Comparison of ENCODE assay signal across 10 cellular contexts in the genomic region with DNA sequence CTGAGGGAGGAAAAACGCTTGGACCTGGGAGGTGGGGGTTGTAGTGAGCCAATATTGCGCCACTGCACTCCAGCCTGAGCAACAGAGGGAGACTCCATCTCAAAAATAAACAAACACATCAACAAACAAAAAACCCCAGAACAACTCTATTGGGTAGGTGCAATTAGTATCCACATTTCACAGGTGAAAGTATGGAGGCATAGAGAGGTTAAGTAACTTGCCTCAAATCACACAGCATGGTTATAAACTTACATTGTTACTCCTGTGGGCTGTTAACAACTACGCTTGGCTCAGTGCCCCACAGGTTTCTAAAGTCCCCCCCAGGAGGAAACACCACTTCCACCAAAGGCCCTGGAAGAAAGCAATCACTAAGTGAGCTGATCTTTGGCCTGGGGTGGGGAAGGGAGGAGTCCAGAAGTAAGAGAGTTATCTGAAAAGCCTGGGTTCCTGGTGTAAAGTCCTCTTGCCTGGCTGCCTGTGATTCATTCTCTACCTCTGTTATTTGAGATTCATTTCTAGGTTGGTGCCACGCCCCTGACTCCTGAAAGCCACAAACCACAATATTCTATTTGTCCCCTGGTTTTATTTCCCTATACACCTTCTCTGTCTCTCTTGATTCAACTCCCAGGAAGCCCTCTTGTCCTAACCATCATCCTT.
DNase-seq lines count a peak whose midpoint lies in the region; ATAC-seq and TF ChIP-seq lines count a peak whose summit lies in the region.
"Had no signal": no experiment of that assay in that cellular context is flagged by ENCODE, and none has a peak within 500 bp of the region (broad histone marks: within the 10 kb centered on the region; RNA-seq: fewer than 3 reads in every experiment).

No MANE protein-coding gene starts in this region.

- no peak overlapping the region for H2BK20ac ChIP-seq in H9 (ENCODE audit: low read depth, low read length, poor library complexity, severe bottlenecking)

- no peak overlapping the region for H2BK5ac ChIP-seq in H9 (ENCODE audit: insufficient read length, low read length)

- H3K4me3 ChIP-seq in CD4-positive, alpha-beta memory T cell (ENCODE audit: low read length in 2 of 2): no peak overlapping the region
- no peak overlapping the region for H3K4me3 ChIP-seq in GM23338
- H3K4me3 ChIP-seq: cardiac muscle cell had no signal

- H3T11ph ChIP-seq in H9 (ENCODE audit: low read length): no peak overlapping the region

- ATAC-seq in left colon (peak; percentile 83), GM23338 (no peak), HG02759 (IDR thresholded peaks at IDR 0.05; ENCODE audit: unreplicated experiment) (no peak), GM21447 (IDR thresholded peaks at IDR 0.05; ENCODE audit: unreplicated experiment) (no peak)

- H4K5ac ChIP-seq in H9 (ENCODE audit: insufficient read length, low read depth, low read length): no peak overlapping the region

- H3K4me1 ChIP-seq in CD4-positive, alpha-beta memory T cell (ENCODE audit: insufficient read depth, low read length): peaks cover 20% of the 10 kb centered on the region
- no peaks in the 10 kb centered on the region for H3K4me1 ChIP-seq in H9 (ENCODE audit: insufficient read depth, low read length)
- peaks cover 7% of the 10 kb centered on the region; the same call in 1 of the 2 replicates for H3K4me1 ChIP-seq in GM23338 (ENCODE audit: insufficient read depth)

- no peaks in the 10 kb centered on the region for H3F3A ChIP-seq in GM23338 (replicated peaks; ENCODE audit: low read depth)

- H4K8ac ChIP-seq in H9 (replicated peaks; ENCODE audit: insufficient read length, low read depth, low read length): no peak overlapping the region

- no peak overlapping the region for H4K91ac ChIP-seq in H9 (ENCODE audit: insufficient read length, low read depth, low read length)

- H3K23me2 ChIP-seq in H9 (ENCODE audit: insufficient read length, low read depth, low read length, poor library complexity, severe bottlenecking): no peaks in the 10 kb centered on the region

- H3K9me3 ChIP-seq in CD4-positive, alpha-beta memory T cell (ENCODE audit: control insufficient read depth in 1 of 2, low read length in 2 of 2): no peaks in the 10 kb centered on the region
- no peaks in the 10 kb centered on the region for H3K9me3 ChIP-seq in H9 (ENCODE audit: control insufficient read depth, low read depth, low read length)

- peak overlapping the region in 6 of 7 donors; percentile 16 to 87 (median 72) for H3K27ac Mint-ChIP-seq in CD4-positive, alpha-beta memory T cell
- H3K27ac Mint-ChIP-seq in H9 (peak overlapping the region in 2 of 3 experiments; percentile 11 to 34; a peak in 1 of 7 replicates), GM23338 (no peak overlapping the region; the same call in 1 of the 2 replicates)

- H2AK5ac ChIP-seq in H9 (ENCODE audit: insufficient read length, low read length): no peak overlapping the region

- no peaks in the 10 kb centered on the region for H3K9me3 Mint-ChIP-seq in CD4-positive, alpha-beta memory T cell
- H3K9me3 Mint-ChIP-seq in H9 (no peaks in the 10 kb centered on the region), GM23338 (no peaks in the 10 kb centered on the region)

- intact Hi-C loops in CD4-positive, alpha-beta memory T cell (cut with micrococcal nuclease): loop anchor here (5.0 kb wide), 1 partner anchor 192 kb away; no protein-coding TSS in a partner anchor
- intact Hi-C loops in left colon (cut with DNase I, micrococcal nuclease): no loop called here

- no peaks in the 10 kb centered on the region for H4K20me1 ChIP-seq in H9 (ENCODE audit: control insufficient read depth, insufficient read depth, insufficient read length)
- H4K20me1 ChIP-seq in GM23338 (replicated peaks; ENCODE audit: insufficient read depth): peaks cover 5% of the 10 kb centered on the region; the same call in 1 of the 2 replicates

- no peak overlapping the region for H2BK120ac ChIP-seq in H9 (ENCODE audit: low read depth, low read length, poor library complexity, severe bottlenecking)

- H3K79me2 ChIP-seq in H9 (ENCODE audit: insufficient read depth, low read length) (no peaks in the 10 kb centered on the region), GM23338 (replicated peaks; ENCODE audit: insufficient read depth) (peaks cover 3% of the 10 kb centered on the region)

- no peak for TF ChIP-seq CTCF in H9 (conservative IDR thresholded peaks at IDR 0.05)
- TF ChIP-seq CTCF in GM23338 (conservative IDR thresholded peaks at IDR 0.05; ENCODE audit: low read depth in 2 of 2): no peak

- H3K23ac ChIP-seq in H9 (ENCODE audit: insufficient read length, low read depth, low read length): no peak overlapping the region

- no peak overlapping the region for H3K4ac ChIP-seq in H9 (ENCODE audit: low read depth, low read length)

- H2AFZ ChIP-seq in H9 (ENCODE audit: low read length) (no peak overlapping the region), GM23338 (no peak overlapping the region)

- H3K27me3 ChIP-seq in CD4-positive, alpha-beta memory T cell (ENCODE audit: insufficient read depth, low read length): no peaks in the 10 kb centered on the region
- H3K27me3 ChIP-seq in H9 (ENCODE audit: insufficient read depth, low read length) (no peaks in the 10 kb centered on the region), GM23338 (ENCODE audit: insufficient read depth) (no peaks in the 10 kb centered on the region)
- H3K27me3 ChIP-seq: cardiac muscle cell had no signal

- H3K36me3 ChIP-seq in CD4-positive, alpha-beta memory T cell (ENCODE audit: insufficient read depth, low read length): no peaks in the 10 kb centered on the region
- H3K36me3 ChIP-seq in GM23338 (ENCODE audit: insufficient read depth): no peaks in the 10 kb centered on the region
- H3K36me3 ChIP-seq: cardiac muscle cell had no signal

- no peak overlapping the region for H2BK15ac ChIP-seq in H9 (ENCODE audit: low read depth, low read length)

- no peaks in the 10 kb centered on the region for H3K9me2 ChIP-seq in GM23338 (ENCODE audit: insufficient read depth)

- H3K4me2 ChIP-seq in H9 (ENCODE audit: insufficient read depth, insufficient read length, low read length) (no peak overlapping the region), GM23338 (no peak overlapping the region)

- peaks cover 37 to 74% (median 51%) of the 10 kb centered on the region in 4 donors for H3K4me1 Mint-ChIP-seq in CD4-positive, alpha-beta memory T cell
- peaks cover 24 to 26% of the 10 kb centered on the region in 2 experiments for H3K4me1 Mint-ChIP-seq in H9
- H3K4me1 Mint-ChIP-seq in GM23338: peaks cover 17% of the 10 kb centered on the region

- peaks cover 0 to 4% of the 10 kb centered on the region in 2 donors for H3K36me3 Mint-ChIP-seq in CD4-positive, alpha-beta memory T cell
- H3K36me3 Mint-ChIP-seq in H9 (ENCODE audit: insufficient read depth in 1 of 3, low read depth in 3 of 3) (peaks cover 0 to 2% (median 0%) of the 10 kb centered on the region in 3 experiments; a peak in 1 of 7 replicates), GM23338 (ENCODE audit: low read depth) (no peaks in the 10 kb centered on the region)

- H3K4me3 Mint-ChIP-seq in CD4-positive, alpha-beta memory T cell: peak overlapping the region in 5 of 8 donors; percentile 1 to 53 (median 2)
- H3K4me3 Mint-ChIP-seq in H9 (no peak overlapping the region), GM23338 (no peak overlapping the region)

- H3K56ac ChIP-seq in H9 (ENCODE audit: insufficient read length, low read depth, low read length): no peak overlapping the region

- no CpG with 5 or more reads among the region's 4 CpGs for WGBS in H9 (ENCODE audit: extremely low coverage, insufficient read length, low lambda C conversion rate)

- no peak overlapping the region for H3K9ac ChIP-seq in H9 (ENCODE audit: extremely low read depth, insufficient read length, low read length)

- H3K27ac ChIP-seq in CD4-positive, alpha-beta memory T cell (ENCODE audit: low read depth, low read length): no peak overlapping the region
- H3K27ac ChIP-seq in H9 (ENCODE audit: insufficient read length, low read depth, low read length) (no peak overlapping the region), GM23338 (ENCODE audit: low read depth) (no peak overlapping the region)
- H3K27ac ChIP-seq: cardiac muscle cell had no signal

- POLR2A ChIA-PET in CD4-positive, alpha-beta memory T cell (lab: Charles Lee; ENCODE audit: partially characterized antibody): no interaction called here

- CTCF ChIA-PET in CD4-positive, alpha-beta memory T cell (lab: Charles Lee; ENCODE audit: partially characterized antibody): no interaction called here

- no peaks in the 10 kb centered on the region for H3K79me1 ChIP-seq in H9 (ENCODE audit: insufficient read depth, low read depth, low read length, poor library complexity, severe bottlenecking)

- H3K18ac ChIP-seq in H9 (ENCODE audit: insufficient read length, low read depth, low read length): no peak overlapping the region

- H3K14ac ChIP-seq in H9 (ENCODE audit: insufficient read depth, low read length): no peak overlapping the region

- DNase-seq in CD4-positive, alpha-beta memory T cell: no peak
- DNase-seq in H9 (no peak), left colon (peak; percentile 90 to 92), GM23338 (ENCODE audit: low spot score) (no peak), putamen (ENCODE audit: low spot score) (no peak)
- peak; percentile 7 to 17 for DNase-seq in activated CD4-positive, alpha-beta T cell treated with anti-CD3 and anti-CD28 coated beads, Interleukin-2, amount 50 U/mL, for 48 hours
- DNase-seq: SHP77 had no signal

- H2BK12ac ChIP-seq in H9 (ENCODE audit: insufficient read length, low read depth, low read length): no peak overlapping the region

- no peaks in the 10 kb centered on the region for H3K27me3 Mint-ChIP-seq in CD4-positive, alpha-beta memory T cell
- no peaks in the 10 kb centered on the region for H3K27me3 Mint-ChIP-seq in H9 (ENCODE audit: low read depth)
- H3K27me3 Mint-ChIP-seq in GM23338 (ENCODE audit: insufficient read depth, low read depth, poor library complexity): peaks cover 13% of the 10 kb centered on the region

Comparison
In these comparisons a context has a peak if more than half of its experiments do, and no peak if none do; other contexts are left out.
1. DNase-seq: peak in activated CD4-positive, alpha-beta T cell treated with anti-CD3 and anti-CD28 coated beads, Interleukin-2, amount 50 U/mL, for 48 hours (2 of 2) and left colon (2 of 2); none in CD4-positive, alpha-beta memory T cell (0 of 5), H9 (single experiment), GM23338 (single experiment) and putamen (single experiment).
2. H3K4me3 Mint-ChIP-seq: peak in CD4-positive, alpha-beta memory T cell (5 of 8); none in H9 (0 of 2) and GM23338 (single experiment).